ENCODE assay signal across 13 cellular contexts in genomic region chrX:16487620-16488380, GRCh38.
DNase-seq lines count a peak whose midpoint lies in the region; ATAC-seq, FAIRE-seq and TF ChIP-seq lines count a peak whose summit lies in the region.
"Had no signal": no experiment of that assay in that cellular context is flagged by ENCODE, and none has a peak within 500 bp of the region (broad histone marks: within the 10 kb centered on the region; RNA-seq: fewer than 3 reads in every experiment).

No MANE protein-coding gene starts in this region.

- H3K4me3 ChIP-seq in PC-3 (ENCODE audit: low read length) (no peak overlapping the region), choroid plexus epithelial cell (ENCODE audit: low read depth, low read length) (no peak overlapping the region), keratinocyte (ENCODE audit: control insufficient read depth in 2 of 3, extremely low read depth in 1 of 3, insufficient read depth in 2 of 3, low read depth in 1 of 3, low read length in 3 of 3) (no peak overlapping the region), upper lobe of right lung (no peak overlapping the region)
- H3K4me3 ChIP-seq: K562 had no signal

- CTCF ChIA-PET in PC-3 (lab: Charles Lee): no interaction called here

- no peaks in the 10 kb centered on the region for H3K9me1 ChIP-seq in keratinocyte (ENCODE audit: control insufficient read depth, extremely low read depth, insufficient read depth, low read length)

- H4K20me1 ChIP-seq in PC-3 (ENCODE audit: low read length): no peaks in the 10 kb centered on the region
- H4K20me1 ChIP-seq in keratinocyte (ENCODE audit: control insufficient read depth, extremely low read depth, insufficient read depth, low read length): no peaks in the 10 kb centered on the region

- H3K27ac ChIP-seq in PC-3 (ENCODE audit: low read length) (peak overlapping the region; percentile 47), keratinocyte (ENCODE audit: control insufficient read depth, insufficient read depth, low read length) (peak overlapping the region; percentile 10), upper lobe of right lung (no peak overlapping the region)

- H3K9ac ChIP-seq in PC-3 (ENCODE audit: low read length) (no peak overlapping the region), keratinocyte (ENCODE audit: control insufficient read depth, extremely low read depth, insufficient read depth, low read length) (no peak overlapping the region)

- no peak overlapping the region for H3K4me3 Mint-ChIP-seq in activated naive CD8-positive, alpha-beta T cell treated with anti-CD3 and anti-CD28 coated beads for 36 hours

- H3K9me2 ChIP-seq in PC-3 (replicated peaks; ENCODE audit: low read length): no peaks in the 10 kb centered on the region

- H2AFZ ChIP-seq in PC-3 (ENCODE audit: low read length) (no peak overlapping the region), keratinocyte (ENCODE audit: control insufficient read depth, low read length) (no peak overlapping the region)

- H3K27me3 Mint-ChIP-seq in activated naive CD8-positive, alpha-beta T cell treated with anti-CD3 and anti-CD28 coated beads for 36 hours: no peaks in the 10 kb centered on the region

- no peak overlapping the region for H3K27ac Mint-ChIP-seq in activated naive CD8-positive, alpha-beta T cell treated with anti-CD3 and anti-CD28 coated beads for 36 hours

- H3K9me3 ChIP-seq in PC-3 (ENCODE audit: low read length) (no peaks in the 10 kb centered on the region), keratinocyte (ENCODE audit: control insufficient read depth, low read depth, low read length) (no peaks in the 10 kb centered on the region), upper lobe of right lung (no peaks in the 10 kb centered on the region)

- peaks cover 40% of the 10 kb centered on the region for H3K4me1 ChIP-seq in PC-3 (ENCODE audit: insufficient read depth, low read length)
- peaks cover 36% of the 10 kb centered on the region for H3K4me1 ChIP-seq in keratinocyte (ENCODE audit: control insufficient read depth, extremely low read depth, insufficient read depth, low read length)
- H3K4me1 ChIP-seq in upper lobe of right lung: no peaks in the 10 kb centered on the region

- dilution Hi-C loops in keratinocyte (cut with MboI; ENCODE audit: extremely low pct_ligation_motif_present, low sequenced_read_pairs): no loop called here

- peaks cover 14% of the 10 kb centered on the region for H3K4me1 Mint-ChIP-seq in activated naive CD8-positive, alpha-beta T cell treated with anti-CD3 and anti-CD28 coated beads for 36 hours

- H3F3A ChIP-seq in PC-3 (ENCODE audit: low read length, unreplicated experiment): no peaks in the 10 kb centered on the region

- peak; percentile 50 for DNase-seq in EL
- peak; percentile 48 for DNase-seq in PC-3
- DNase-seq in choroid plexus epithelial cell (ENCODE audit: low read depth): peak; percentile 53
- peak; percentile 38 for DNase-seq in keratinocyte (ENCODE audit: low read depth, low spot score)
- DNase-seq in hepatic stellate cell (ENCODE audit: low spot score): no peak
- no peak for DNase-seq in NCI-H69 (lab: John Stamatoyannopoulos, UW)
- no peak for DNase-seq in upper lobe of right lung
- no peak for DNase-seq in activated naive CD8-positive, alpha-beta T cell treated with anti-CD3 and anti-CD28 coated beads for 36 hours
- DNase-seq: NCI-H146, NCI-H2081 treated with DMSO at 0.1 percent for 48 hours, NCI-H526 had no signal

- peak; percentile 61 for FAIRE-seq in keratinocyte (lab: Jason Lieb, UNC)
- FAIRE-seq: K562 had no signal

- H3K36me3 ChIP-seq in PC-3 (ENCODE audit: low read depth, low read length) (no peaks in the 10 kb centered on the region), keratinocyte (ENCODE audit: control insufficient read depth in 2 of 2, extremely low read depth in 1 of 2, insufficient read depth in 2 of 2, low read length in 2 of 2) (no peaks in the 10 kb centered on the region), upper lobe of right lung (no peaks in the 10 kb centered on the region)

- H3K4me2 ChIP-seq in PC-3 (ENCODE audit: low read length): no peak overlapping the region
- H3K4me2 ChIP-seq in keratinocyte (ENCODE audit: control insufficient read depth, extremely low read depth, insufficient read depth, low read depth, low read length): no peak overlapping the region

- no TSS peak for BruUV-seq in PC-3 (replicated peaks; lab: Mats Ljungman, UMichigan)

- peak; percentile 16; the same call in 1 of the 2 replicates for ATAC-seq in PC-3
- no peak for ATAC-seq in upper lobe of right lung
- ATAC-seq: HCT116, K562 had no signal

- H3K27me3 ChIP-seq in PC-3 (ENCODE audit: low read length) (no peaks in the 10 kb centered on the region), keratinocyte (ENCODE audit: control insufficient read depth, extremely low read depth, insufficient read depth, low read length) (no peaks in the 10 kb centered on the region), upper lobe of right lung (no peaks in the 10 kb centered on the region)

- H3K9me3 Mint-ChIP-seq in activated naive CD8-positive, alpha-beta T cell treated with anti-CD3 and anti-CD28 coated beads for 36 hours: no peaks in the 10 kb centered on the region

- H3K79me2 ChIP-seq in PC-3 (ENCODE audit: low read length) (no peaks in the 10 kb centered on the region), keratinocyte (ENCODE audit: control insufficient read depth, insufficient read depth, low read length) (no peaks in the 10 kb centered on the region)

- intact Hi-C loops in PC-3 (cut with micrococcal nuclease) (no loop called here), upper lobe of right lung (cut with DNase I) (no loop called here)

- H3K36me3 Mint-ChIP-seq in activated naive CD8-positive, alpha-beta T cell treated with anti-CD3 and anti-CD28 coated beads for 36 hours: no peaks in the 10 kb centered on the region

- POLR2A ChIA-PET in PC-3 (lab: Charles Lee; ENCODE audit: unreplicated experiment): no interaction called here

- no peak for TF ChIP-seq CTCF in PC-3 (conservative IDR thresholded peaks at IDR 0.05; ENCODE audit: low read depth, low read length)
- TF ChIP-seq CTCF in choroid plexus epithelial cell (conservative IDR thresholded peaks at IDR 0.05; ENCODE audit: low read depth, low read length): no peak
- TF ChIP-seq CTCF in keratinocyte (optimal IDR thresholded peaks at IDR 0.05 in 1 of 3, IDR thresholded peaks at IDR 0.05 in 1 of 3, conservative IDR thresholded peaks at IDR 0.05 in 1 of 3; ENCODE audit: extremely low read depth in 1 of 3, insufficient read depth in 2 of 3, low read length in 3 of 3): no peak
- no peak for TF ChIP-seq CTCF in upper lobe of right lung (IDR thresholded peaks at IDR 0.05)

Comparison
In these comparisons a context has a peak if more than half of its experiments do, and no peak if none do; other contexts are left out.
1. DNase-seq: peak in EL (single experiment), PC-3 (single experiment), choroid plexus epithelial cell (single experiment) and keratinocyte (single experiment); none in hepatic stellate cell (single experiment), NCI-H69 (single experiment), upper lobe of right lung (single experiment) and activated naive CD8-positive, alpha-beta T cell treated with anti-CD3 and anti-CD28 coated beads for 36 hours (single experiment).